ENCODE assay signal across 31 cellular contexts in genomic region chr10:121076760-121077159, GRCh38.
A peak's percentile ranks its signal among the peaks of the same experiment; 100 is the strongest.
DNase-seq lines count a peak whose midpoint lies in the region; ATAC-seq and TF ChIP-seq lines count a peak whose summit lies in the region.
"Had no signal": no experiment of that assay in that cellular context is flagged by ENCODE, and none has a peak within 500 bp of the region (broad histone marks: within the 10 kb centered on the region; RNA-seq: fewer than 3 reads in every experiment).

No MANE protein-coding gene starts in this region.

- intact Hi-C loops in mucosa of descending colon (cut with DNase I, micrococcal nuclease), result no loop called here

- H3K27ac ChIP-seq in foreskin keratinocyte (peak overlapping the region; percentile 94), subcutaneous abdominal adipose tissue (ENCODE audit: low read depth, low read length) (peak overlapping the region; percentile 43), endodermal cell (ENCODE audit: low read depth, low read length) (no peak overlapping the region)
- H3K27ac ChIP-seq: 22Rv1, PC-9 had no signal

- H3K4me3 Mint-ChIP-seq in endodermal cell, result no peak overlapping the region
- H3K4me3 Mint-ChIP-seq: activated CD4-positive, alpha-beta memory T cell treated with anti-CD3 and anti-CD28 coated beads for 36 hours; activated naive CD4-positive, alpha-beta T cell treated with anti-CD3 and anti-CD28 coated beads for 36 hours; activated T-helper 1 cell treated with anti-CD3 and anti-CD28 coated beads, Interleukin-12 subunit alpha, Interleukin-12 subunit beta, Interleukin-2, Interleukin-4 antibody, amounts not matched to agents 30 ng/mL and 10 ng/mL and 1 ng/mL, durations not matched to agents 14 hours and 24 hours and 36 hours; central memory CD8-positive, alpha-beta T cell; stimulated activated effector memory CD8-positive, alpha-beta T cell treated with anti-CD3 and anti-CD28 coated beads, Interleukin-12 subunit alpha, Interleukin-12 subunit beta, amount 100 ng/mL, for 72 hours had no signal

- H3K4me1 ChIP-seq in foreskin keratinocyte (peaks cover 25% of the 10 kb centered on the region), mucosa of descending colon (ENCODE audit: low read depth) (peaks cover 21% of the 10 kb centered on the region), subcutaneous abdominal adipose tissue (ENCODE audit: control insufficient read depth in 5 of 5, insufficient read depth in 5 of 5, low read length in 5 of 5) (peaks cover 16 to 56% (median 45%) of the 10 kb centered on the region in 5 donors), endodermal cell (ENCODE audit: control insufficient read depth, insufficient read depth, low read length) (peaks cover 5% of the 10 kb centered on the region)

- WGBS in endodermal cell (ENCODE audit: insufficient coverage in 1 of 2, insufficient read length in 1 of 2), 2 experiments, result 94% methylated on average over 3 of the region's 3 CpGs; no CpG with 5 or more reads in 1 of the 2 experiments

- H3K36me3 ChIP-seq in mucosa of descending colon (ENCODE audit: low read depth) (no peaks in the 10 kb centered on the region), subcutaneous abdominal adipose tissue (ENCODE audit: control insufficient read depth in 5 of 5, insufficient read depth in 5 of 5, low read length in 5 of 5) (no peaks in the 10 kb centered on the region), endodermal cell (ENCODE audit: control insufficient read depth, insufficient read depth, low read length) (no peaks in the 10 kb centered on the region)
- H3K36me3 ChIP-seq: esophagus squamous epithelium, MG63 had no signal

- H3K36me3 Mint-ChIP-seq in endodermal cell (ENCODE audit: low read depth), result no peaks in the 10 kb centered on the region
- H3K36me3 Mint-ChIP-seq: activated CD4-positive, alpha-beta memory T cell treated with anti-CD3 and anti-CD28 coated beads for 36 hours; CD14-positive monocyte; stimulated activated effector memory CD8-positive, alpha-beta T cell treated with anti-CD3 and anti-CD28 coated beads, Interleukin-12 subunit alpha, Interleukin-12 subunit beta, amount 100 ng/mL, for 72 hours had no signal

- H3K27me3 ChIP-seq in foreskin keratinocyte, result no peaks in the 10 kb centered on the region
- no peaks in the 10 kb centered on the region for H3K27me3 ChIP-seq in subcutaneous abdominal adipose tissue (ENCODE audit: control insufficient read depth in 5 of 5, insufficient read depth in 4 of 5, low read length in 5 of 5)
- H3K27me3 ChIP-seq in endodermal cell (ENCODE audit: control insufficient read depth, insufficient read depth, low read length, poor library complexity, severe bottlenecking), result no peaks in the 10 kb centered on the region
- H3K27me3 ChIP-seq: esophagus squamous epithelium, MG63 had no signal

- no peaks in the 10 kb centered on the region for H3K9me3 Mint-ChIP-seq in endodermal cell
- H3K9me3 Mint-ChIP-seq: activated CD4-positive, alpha-beta memory T cell treated with anti-CD3 and anti-CD28 coated beads for 36 hours; activated naive CD4-positive, alpha-beta T cell treated with anti-CD3 and anti-CD28 coated beads for 36 hours; activated T-helper 1 cell treated with anti-CD3 and anti-CD28 coated beads, Interleukin-12 subunit alpha, Interleukin-12 subunit beta, Interleukin-2, Interleukin-4 antibody, amounts not matched to agents 30 ng/mL and 10 ng/mL and 1 ng/mL, durations not matched to agents 14 hours and 24 hours and 36 hours; central memory CD8-positive, alpha-beta T cell; stimulated activated effector memory CD8-positive, alpha-beta T cell treated with anti-CD3 and anti-CD28 coated beads, Interleukin-12 subunit alpha, Interleukin-12 subunit beta, amount 100 ng/mL, for 72 hours had no signal

- DNase-seq in DMS153 (lab: John Stamatoyannopoulos, UW) (peak; percentile 3), DMS153 treated with DMSO at 0.1 percent for 48 hours (lab: John Stamatoyannopoulos, UW; ENCODE audit: unreplicated experiment) (no peak), foreskin keratinocyte (no peak), mucosa of descending colon (no peak), NCI-H1930 (lab: John Stamatoyannopoulos, UW) (no peak), iPS-NIHi11 (ENCODE audit: low spot score) (no peak), endodermal cell (no peak)
- DNase-seq: activated CD4-positive, alpha-beta memory T cell treated with anti-CD3 and anti-CD28 coated beads for 36 hours; activated CD4-positive, alpha-beta T cell treated with anti-CD3 and anti-CD28 coated beads for 1 hour; activated CD8-positive, alpha-beta memory T cell treated with anti-CD3 and anti-CD28 coated beads, Interleukin-2, amount 50 U/mL, for 4 hours; activated naive CD4-positive, alpha-beta T cell treated with anti-CD3 and anti-CD28 coated beads for 36 hours; dermis blood vessel endothelial cell; DMS79 treated with DMSO at 0.1 percent for 48 hours; esophagus squamous epithelium; GF-D8; MG63; NCI-H1105; NCI-H187; NCI-H2171; NCI-H524; PC-9; SHP77 treated with DMSO at 0.1 percent for 48 hours; SW 1271 had no signal

- TF ChIP-seq CTCF in foreskin keratinocyte (conservative IDR thresholded peaks at IDR 0.05) (no peak), mucosa of descending colon (IDR thresholded peaks at IDR 0.05) (no peak), endodermal cell (conservative IDR thresholded peaks at IDR 0.05) (no peak)

- no peak overlapping the region for H3K9ac ChIP-seq in subcutaneous abdominal adipose tissue (ENCODE audit: low read length in 5 of 5)
- no peak overlapping the region for H3K9ac ChIP-seq in endodermal cell (ENCODE audit: extremely low read depth, low read length, poor library complexity, severe bottlenecking)

- ATAC-seq in foreskin keratinocyte (no peak), mucosa of descending colon (peak; percentile 20)
- ATAC-seq: K562 had no signal

- no peak overlapping the region for H3K4me3 ChIP-seq in mucosa of descending colon
- peak overlapping the region in 1 of 5 donors; percentile 32 for H3K4me3 ChIP-seq in subcutaneous abdominal adipose tissue (ENCODE audit: low read depth in 1 of 5, low read length in 5 of 5)
- no peak overlapping the region for H3K4me3 ChIP-seq in endodermal cell (ENCODE audit: low read length)
- H3K4me3 ChIP-seq: esophagus squamous epithelium, K562, MG63, PC-9 had no signal

- H3K9me3 ChIP-seq in mucosa of descending colon (no peaks in the 10 kb centered on the region), subcutaneous abdominal adipose tissue (ENCODE audit: control insufficient read depth in 5 of 5, low read length in 5 of 5) (no peaks in the 10 kb centered on the region), endodermal cell (ENCODE audit: control insufficient read depth, low read length) (no peaks in the 10 kb centered on the region)
- H3K9me3 ChIP-seq: esophagus squamous epithelium, MG63 had no signal

- no peak overlapping the region for H3K27ac Mint-ChIP-seq in endodermal cell
- H3K27ac Mint-ChIP-seq: activated CD4-positive, alpha-beta memory T cell treated with anti-CD3 and anti-CD28 coated beads for 36 hours; activated naive CD4-positive, alpha-beta T cell treated with anti-CD3 and anti-CD28 coated beads for 36 hours; activated T-helper 1 cell treated with anti-CD3 and anti-CD28 coated beads, Interleukin-12 subunit alpha, Interleukin-12 subunit beta, Interleukin-2, Interleukin-4 antibody, amounts not matched to agents 30 ng/mL and 10 ng/mL and 1 ng/mL, durations not matched to agents 14 hours and 24 hours and 36 hours; progenitor cell of endocrine pancreas; stimulated activated effector memory CD8-positive, alpha-beta T cell treated with anti-CD3 and anti-CD28 coated beads, Interleukin-12 subunit alpha, Interleukin-12 subunit beta, amount 100 ng/mL, for 72 hours had no signal

- peaks cover 14% of the 10 kb centered on the region for H3K27me3 Mint-ChIP-seq in endodermal cell (ENCODE audit: insufficient read depth)

- peaks cover 4% of the 10 kb centered on the region for H3K4me1 Mint-ChIP-seq in endodermal cell
- H3K4me1 Mint-ChIP-seq: central memory CD8-positive, alpha-beta T cell; stimulated activated effector memory CD8-positive, alpha-beta T cell treated with anti-CD3 and anti-CD28 coated beads, Interleukin-12 subunit alpha, Interleukin-12 subunit beta, amount 100 ng/mL, for 72 hours had no signal
